1 cellular context compared by ENCODE assay signal in genomic region chr17:29591737-29592624, GRCh38.
TF ChIP-seq lines count a peak whose summit lies in the region.

No MANE protein-coding gene starts in this region.

TF ChIP-seq in HepG2, 621 proteins besides CTCF, POLR2A, EP300 and RAD21 (continued from another document and continues in another):
- TF ChIP-seq ZNF275 (CRISPR knock-in tag; IDR thresholded peaks at IDR 0.05; ENCODE audit: borderline replicate concordance) (0 out of 2 replicates have a peak, but pooled peaks have one; percentile 22), ZNF790 (CRISPR knock-in tag; IDR thresholded peaks at IDR 0.05; ENCODE audit: borderline replicate concordance) (no peak; the same call in 1 of the 2 replicates), SIX1 (CRISPR knock-in tag; IDR thresholded peaks at IDR 0.05; ENCODE audit: borderline replicate concordance) (no peak), SRY (CRISPR knock-in tag; IDR thresholded peaks at IDR 0.05) (no peak), ZNF362 (CRISPR knock-in tag; IDR thresholded peaks at IDR 0.05; ENCODE audit: borderline replicate concordance) (no peak), TAF15 (IDR thresholded peaks at IDR 0.05; ENCODE audit: low read depth, low read length, poor library complexity, severe bottlenecking) (no peak), MLXIP (CRISPR knock-in tag; IDR thresholded peaks at IDR 0.05; ENCODE audit: borderline replicate concordance) (no peak), NCOA1 (CRISPR knock-in tag; IDR thresholded peaks at IDR 0.05) (no peak), NR2F6 (IDR thresholded peaks at IDR 0.05) (peak; percentile 2; the same call in 1 of the 2 replicates), NR2F6 (CRISPR knock-in tag; IDR thresholded peaks at IDR 0.05) (0 out of 2 replicates have a peak, but pooled peaks have one; percentile 7), KDM3A (CRISPR knock-in tag; IDR thresholded peaks at IDR 0.05; ENCODE audit: low read depth) (peak; percentile 89), MTA3 (CRISPR knock-in tag; IDR thresholded peaks at IDR 0.05) (no peak), FOXO4 (CRISPR knock-in tag; conservative IDR thresholded peaks at IDR 0.05) (no peak), ZIK1 (CRISPR knock-in tag; IDR thresholded peaks at IDR 0.05; ENCODE audit: borderline replicate concordance, low read depth) (no peak), ZNF224 (CRISPR knock-in tag; IDR thresholded peaks at IDR 0.05) (no peak), SNAPC5 (CRISPR knock-in tag; IDR thresholded peaks at IDR 0.05; ENCODE audit: borderline replicate concordance) (no peak), FLYWCH1 (CRISPR knock-in tag; IDR thresholded peaks at IDR 0.05) (no peak), TCF12 (IDR thresholded peaks at IDR 0.05) (no peak), TCF12 (CRISPR knock-in tag; IDR thresholded peaks at IDR 0.05) (0 out of 2 replicates have a peak, but pooled peaks have one; percentile 4), DBP (CRISPR knock-in tag; IDR thresholded peaks at IDR 0.05; ENCODE audit: not compliant biosample characterization) (no peak), PAX8 (CRISPR knock-in tag; IDR thresholded peaks at IDR 0.05; ENCODE audit: borderline replicate concordance) (no peak), NR1H2 (CRISPR knock-in tag; IDR thresholded peaks at IDR 0.05; ENCODE audit: borderline replicate concordance, low read depth) (no peak), ZFP36 (IDR thresholded peaks at IDR 0.05; ENCODE audit: borderline replicate concordance, low read depth, low read length, partially characterized antibody) (no peak), ARNT (IDR thresholded peaks at IDR 0.05) (no peak), TP53 (CRISPR knock-in tag; conservative IDR thresholded peaks at IDR 0.05) (0 out of 2 replicates have a peak, but pooled peaks have one; percentile 32), DR1 (CRISPR knock-in tag; IDR thresholded peaks at IDR 0.05) (no peak), ZNF670 (CRISPR knock-in tag; IDR thresholded peaks at IDR 0.05; ENCODE audit: borderline replicate concordance) (no peak), CHCHD3 (CRISPR knock-in tag; IDR thresholded peaks at IDR 0.05) (no peak), ARID3A (IDR thresholded peaks at IDR 0.05; ENCODE audit: low read depth, low read length) (no peak), YEATS4 (CRISPR knock-in tag; IDR thresholded peaks at IDR 0.05; ENCODE audit: borderline replicate concordance) (peak; percentile 64), POLR2G (IDR thresholded peaks at IDR 0.05; ENCODE audit: low read depth, low read length) (no peak; the same call in 1 of the 2 replicates), AKAP8 (CRISPR knock-in tag; IDR thresholded peaks at IDR 0.05) (0 out of 2 replicates have a peak, but pooled peaks have one; percentile 34), PCBP1 (IDR thresholded peaks at IDR 0.05; ENCODE audit: borderline replicate concordance, low read depth, low read length) (no peak), ZNF138 (CRISPR knock-in tag; IDR thresholded peaks at IDR 0.05; ENCODE audit: low read depth) (no peak), ZNF276 (CRISPR knock-in tag; IDR thresholded peaks at IDR 0.05; ENCODE audit: low read depth) (no peak), ZFP41 (CRISPR knock-in tag; IDR thresholded peaks at IDR 0.05; ENCODE audit: borderline replicate concordance) (no peak), MYPOP (CRISPR knock-in tag; IDR thresholded peaks at IDR 0.05) (peak; percentile 66; the same call in 1 of the 2 replicates), MTF2 (CRISPR knock-in tag; IDR thresholded peaks at IDR 0.05; ENCODE audit: borderline replicate concordance) (no peak), PHF20 (CRISPR knock-in tag; IDR thresholded peaks at IDR 0.05) (peak; percentile 19; the same call in 1 of the 2 replicates), TEAD2 (CRISPR knock-in tag; IDR thresholded peaks at IDR 0.05) (no peak), ZSCAN29 (CRISPR knock-in tag; conservative IDR thresholded peaks at IDR 0.05) (0 out of 2 replicates have a peak, but pooled peaks have one; percentile 45), ZNF781 (CRISPR knock-in tag; IDR thresholded peaks at IDR 0.05; ENCODE audit: borderline replicate concordance, not compliant biosample characterization) (no peak), JUND (CRISPR knock-in tag; IDR thresholded peaks at IDR 0.05) (no peak), SOX5 (CRISPR knock-in tag; IDR thresholded peaks at IDR 0.05; ENCODE audit: borderline replicate concordance) (no peak), ELK4 (CRISPR knock-in tag; IDR thresholded peaks at IDR 0.05; ENCODE audit: borderline replicate concordance) (no peak), MAX (IDR thresholded peaks at IDR 0.05) (no peak; the same call in 1 of the 2 replicates), USF2 (IDR thresholded peaks at IDR 0.05; ENCODE audit: low read depth, low read length) (no peak), USF2 (CRISPR knock-in tag; IDR thresholded peaks at IDR 0.05; ENCODE audit: borderline replicate concordance) (no peak), KMT2A (CRISPR knock-in tag; IDR thresholded peaks at IDR 0.05) (no peak), ASH2L (IDR thresholded peaks at IDR 0.05; ENCODE audit: insufficient read length, low read depth, low read length) (no peak)
